ENCODE assay signal across 18 cellular contexts in the genomic region with DNA sequence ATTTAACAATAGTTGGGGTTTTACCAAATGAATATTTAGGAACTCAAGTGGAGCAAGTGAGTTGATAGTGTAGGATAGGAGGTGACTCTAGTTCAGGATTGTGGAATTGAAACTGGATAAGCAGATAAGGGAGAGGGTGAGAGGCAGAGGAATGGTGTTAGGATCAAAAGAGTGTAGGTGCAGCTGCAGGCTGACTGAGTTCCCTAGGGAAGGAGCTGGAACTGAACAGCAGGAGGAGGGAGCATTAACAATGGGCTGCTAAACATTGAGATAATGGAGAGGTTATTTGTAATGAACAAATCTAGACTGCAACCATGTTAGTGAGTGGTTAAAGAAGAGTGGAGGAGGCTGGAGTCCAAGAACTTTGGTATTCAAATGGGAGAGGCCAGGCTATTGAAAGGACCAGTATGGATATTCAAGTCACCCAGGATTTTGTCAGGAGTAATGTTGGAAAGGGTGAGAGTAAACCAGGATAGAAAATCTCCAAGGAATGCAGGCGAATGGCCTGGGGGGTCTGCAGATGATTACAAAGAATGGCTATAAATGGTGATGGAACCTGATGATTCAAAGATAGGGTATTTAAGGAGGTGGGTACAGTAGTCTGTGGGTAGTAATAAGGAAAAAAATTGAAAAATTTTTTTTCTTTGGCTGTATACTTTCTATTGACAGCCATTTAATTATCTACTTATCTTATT.
DNase-seq lines count a peak whose midpoint lies in the region; ATAC-seq, FAIRE-seq and TF ChIP-seq lines count a peak whose summit lies in the region.
"Had no signal": no experiment of that assay in that cellular context is flagged by ENCODE, and none has a peak within 500 bp of the region (broad histone marks: within the 10 kb centered on the region; RNA-seq: fewer than 3 reads in every experiment).

No MANE protein-coding gene starts in this region.

- intact Hi-C loops in pancreas (cut with DNase I), result no loop called here

- no peak overlapping the region for H3K27ac ChIP-seq in pancreas
- H3K27ac ChIP-seq: HL-60 had no signal

- H3K27me3 ChIP-seq in pancreas, result no peaks in the 10 kb centered on the region

- H3K36me3 ChIP-seq in pancreas, result no peaks in the 10 kb centered on the region

- no peak overlapping the region for H3K4me3 ChIP-seq in pancreas

- H3K4me1 ChIP-seq in pancreas, result no peaks in the 10 kb centered on the region

- DNase-seq in EL, result peak; percentile 66
- DNase-seq in M059J (ENCODE audit: low read depth), result peak; percentile 73
- peak; percentile 5 for DNase-seq in T1000 (lab: John Stamatoyannopoulos, UW)
- peak; percentile 13 for DNase-seq in kidney glomerular epithelial cell (lab: John Stamatoyannopoulos, UW)
- no peak for DNase-seq in pancreas
- no peak for DNase-seq in amygdala (lab: John Stamatoyannopoulos, UW)
- DNase-seq: CD8-positive, alpha-beta memory T cell; KBM-7; NCI-H1105; NCI-H2081 treated with DMSO at 0.1 percent for 48 hours; NCI-H446; NCI-H82; SHP77 treated with DMSO at 0.1 percent for 48 hours had no signal

- ATAC-seq in pancreas (no peak), HG03139 (IDR thresholded peaks at IDR 0.05; ENCODE audit: unreplicated experiment) (no peak), HG02759 (IDR thresholded peaks at IDR 0.05; ENCODE audit: unreplicated experiment) (no peak)

- no peaks in the 10 kb centered on the region for H3K9me3 ChIP-seq in pancreas

- FAIRE-seq in pancreas (lab: Jason Lieb, UNC), result no peak
- FAIRE-seq: GM12891, RCC 7860 had no signal

- no peak for TF ChIP-seq CTCF in pancreas (IDR thresholded peaks at IDR 0.05)

- WGBS in pancreas, 2 donors, result 56 to 72% methylated on average over 1 of the region's 1 CpG

Comparison
In these comparisons a context has a peak if more than half of its experiments do, and no peak if none do; other contexts are left out.
1. DNase-seq: peak in EL (single experiment), M059J (single experiment), T1000 (single experiment) and kidney glomerular epithelial cell (single experiment); none in pancreas (0 of 6) and amygdala (0 of 56).